ENCODE assay signal across 1 cellular context in genomic region chr3:128725932-128726690, GRCh38.
TF ChIP-seq lines count a peak whose summit lies in the region.

TSS of gene RAB7A (plus strand) at chr3:128726183. CDS start at chr3:128795368, 69,185 bp downstream.

TF ChIP-seq in HepG2, 621 proteins besides CTCF, POLR2A, EP300 and RAD21 (continued from another document and continues in another):
- TF ChIP-seq USF2 (IDR thresholded peaks at IDR 0.05; ENCODE audit: low read depth, low read length) (peak; percentile 72), USF2 (CRISPR knock-in tag; IDR thresholded peaks at IDR 0.05; ENCODE audit: borderline replicate concordance) (peak; percentile 90; the same call in 1 of the 2 replicates), SNAI1 (CRISPR knock-in tag; IDR thresholded peaks at IDR 0.05; ENCODE audit: borderline replicate concordance) (no peak; the same call in 1 of the 2 replicates), ZNF253 (CRISPR knock-in tag; IDR thresholded peaks at IDR 0.05; ENCODE audit: borderline replicate concordance) (no peak; the same call in 1 of the 2 replicates), RFX1 (IDR thresholded peaks at IDR 0.05) (no peak), HOXA9 (CRISPR knock-in tag; IDR thresholded peaks at IDR 0.05; ENCODE audit: borderline replicate concordance) (no peak), CENPBD1 (CRISPR knock-in tag; IDR thresholded peaks at IDR 0.05; ENCODE audit: borderline replicate concordance, low read depth) (no peak), ZBTB46 (CRISPR knock-in tag; IDR thresholded peaks at IDR 0.05; ENCODE audit: borderline replicate concordance) (no peak), PAWR (CRISPR knock-in tag; IDR thresholded peaks at IDR 0.05; ENCODE audit: borderline replicate concordance) (no peak), ZNF296 (CRISPR knock-in tag; conservative IDR thresholded peaks at IDR 0.05) (peak; percentile 37; the same call in 1 of the 2 replicates), ZFAT (CRISPR knock-in tag; conservative IDR thresholded peaks at IDR 0.05) (no peak), ATF3 (CRISPR knock-in tag; IDR thresholded peaks at IDR 0.05) (0 out of 2 replicates have a peak, but pooled peaks have one; percentile 53), ZNF496 (CRISPR knock-in tag; IDR thresholded peaks at IDR 0.05; ENCODE audit: insufficient replicate concordance) (no peak), ZNF773 (CRISPR knock-in tag; IDR thresholded peaks at IDR 0.05; ENCODE audit: borderline replicate concordance) (peak; percentile 47; the same call in 1 of the 2 replicates), SAFB2 (CRISPR knock-in tag; IDR thresholded peaks at IDR 0.05; ENCODE audit: borderline replicate concordance, low read depth) (no peak; the same call in 1 of the 2 replicates), GABPB1 (CRISPR knock-in tag; IDR thresholded peaks at IDR 0.05) (peak; percentile 97), NFIB (CRISPR knock-in tag; IDR thresholded peaks at IDR 0.05; ENCODE audit: borderline replicate concordance) (no peak), CHCHD3 (CRISPR knock-in tag; IDR thresholded peaks at IDR 0.05) (0 out of 2 replicates have a peak, but pooled peaks have one; percentile 33), ATM (IDR thresholded peaks at IDR 0.05; ENCODE audit: borderline replicate concordance) (no peak), MXI1 (IDR thresholded peaks at IDR 0.05; ENCODE audit: borderline replicate concordance, low read depth, low read length) (peak; percentile 44; the same call in 1 of the 3 replicates), HBP1 (CRISPR knock-in tag; IDR thresholded peaks at IDR 0.05; ENCODE audit: low read depth) (peak; percentile 22; the same call in 1 of the 2 replicates), BRD4 (CRISPR knock-in tag; IDR thresholded peaks at IDR 0.05) (peak; percentile 80; the same call in 1 of the 2 replicates), ZBTB8A (CRISPR knock-in tag; IDR thresholded peaks at IDR 0.05; ENCODE audit: borderline replicate concordance, low read depth) (no peak), HMG20A (CRISPR knock-in tag; IDR thresholded peaks at IDR 0.05; ENCODE audit: borderline replicate concordance) (no peak; the same call in 1 of the 2 replicates), MNT (IDR thresholded peaks at IDR 0.05) (peak; percentile 72), KAT7 (CRISPR knock-in tag; IDR thresholded peaks at IDR 0.05; ENCODE audit: borderline replicate concordance) (peak; percentile 36; the same call in 1 of the 2 replicates), ZNF282 (IDR thresholded peaks at IDR 0.05; ENCODE audit: partially characterized antibody) (no peak), STAG1 (CRISPR knock-in tag; IDR thresholded peaks at IDR 0.05) (no peak), CREBL2 (CRISPR knock-in tag; IDR thresholded peaks at IDR 0.05; ENCODE audit: borderline replicate concordance) (peak; percentile 70; the same call in 1 of the 2 replicates), BATF2 (CRISPR knock-in tag; IDR thresholded peaks at IDR 0.05) (no peak), DDIT3 (CRISPR knock-in tag; IDR thresholded peaks at IDR 0.05) (no peak), ZNF34 (CRISPR knock-in tag; IDR thresholded peaks at IDR 0.05; ENCODE audit: borderline replicate concordance) (0 out of 2 replicates have a peak, but pooled peaks have one; percentile 30), ZNF256 (CRISPR knock-in tag; conservative IDR thresholded peaks at IDR 0.05) (peak; percentile 72; the same call in 1 of the 2 replicates), GTF3A (CRISPR knock-in tag; conservative IDR thresholded peaks at IDR 0.05) (no peak), ZNF724P (CRISPR knock-in tag; IDR thresholded peaks at IDR 0.05; ENCODE audit: borderline replicate concordance) (no peak), CEBPB (IDR thresholded peaks at IDR 0.05; ENCODE audit: borderline replicate concordance, low read depth, low read length) (peak; percentile 94), ZMAT5 (CRISPR knock-in tag; IDR thresholded peaks at IDR 0.05; ENCODE audit: borderline replicate concordance, low read depth) (no peak), ARID3A (IDR thresholded peaks at IDR 0.05; ENCODE audit: low read depth, low read length) (no peak), ZNF329 (CRISPR knock-in tag; IDR thresholded peaks at IDR 0.05; ENCODE audit: low read depth) (0 out of 2 replicates have a peak, but pooled peaks have one; percentile 75), ZNF784 (CRISPR knock-in tag; IDR thresholded peaks at IDR 0.05; ENCODE audit: borderline replicate concordance) (peak; percentile 64; the same call in 1 of the 2 replicates), NR2C2 (CRISPR knock-in tag; IDR thresholded peaks at IDR 0.05; ENCODE audit: borderline replicate concordance) (peak; percentile 94), ZIK1 (CRISPR knock-in tag; IDR thresholded peaks at IDR 0.05; ENCODE audit: borderline replicate concordance, low read depth) (no peak), ZNF782 (CRISPR knock-in tag; IDR thresholded peaks at IDR 0.05; ENCODE audit: borderline replicate concordance) (no peak), SMARCE1 (IDR thresholded peaks at IDR 0.05; ENCODE audit: borderline replicate concordance) (no peak), RBAK (CRISPR knock-in tag; IDR thresholded peaks at IDR 0.05) (no peak), MTA1 (CRISPR knock-in tag; IDR thresholded peaks at IDR 0.05; ENCODE audit: borderline replicate concordance) (peak; percentile 47; the same call in 1 of the 2 replicates), ZNF33A (CRISPR knock-in tag; IDR thresholded peaks at IDR 0.05; ENCODE audit: borderline replicate concordance) (no peak), RBM39 (IDR thresholded peaks at IDR 0.05; ENCODE audit: low read depth, low read length, poor library complexity, severe bottlenecking) (no peak), TP53 (CRISPR knock-in tag; conservative IDR thresholded peaks at IDR 0.05) (0 out of 2 replicates have a peak, but pooled peaks have one; percentile 53), CAMTA2 (CRISPR knock-in tag; IDR thresholded peaks at IDR 0.05; ENCODE audit: borderline replicate concordance) (no peak), ZNF678 (CRISPR knock-in tag; IDR thresholded peaks at IDR 0.05) (no peak)
